ENCODE assay signal across 8 cellular contexts in genomic region chr2:171687287-171688128, GRCh38. TPM values are rescaled to one million over a fixed set of nuclear protein-coding genes. Genes with fewer than 3 reads are reported as not detected.
A peak's percentile ranks its signal among the peaks of the same experiment; 100 is the strongest.
DNase-seq lines count a peak whose midpoint lies in the region; ATAC-seq and TF ChIP-seq lines count a peak whose summit lies in the region.

DYNC1I2 (plus strand) TSS chr2:171687469; CDS start chr2:171690156, 2,687 bp downstream.

- H3K4me2 ChIP-seq in OCI-LY3 (ENCODE audit: low read length): peak within 1 kb of the TSS; percentile 88

- ATAC-seq in GM21390 (IDR thresholded peaks at IDR 0.05; ENCODE audit: unreplicated experiment): peak; percentile 86

- H3K36me3 ChIP-seq in HUES6 (ENCODE audit: control insufficient read depth, insufficient read depth, low read length) (peaks cover 19% of the 10 kb centered on the region), OCI-LY3 (replicated peaks; ENCODE audit: low read depth, low read length) (peaks cover 5% of the 10 kb centered on the region)

- H3K4me3 Mint-ChIP-seq in endothelial cell (ENCODE audit: unreplicated experiment): peak within 1 kb of the TSS; percentile 99
- H3K4me3 Mint-ChIP-seq in mesothelial cell of epicardium: peak within 1 kb of the TSS; percentile 89

- DNase-seq in D341Med (ENCODE audit: low spot score) (peak; percentile 85), endothelial cell (ENCODE audit: low spot score) (peak; percentile 75), mesothelial cell of epicardium (ENCODE audit: low spot score in 2 of 2, unreplicated experiment in 2 of 2) (peak; percentile 61 to 80)
- DNase-seq in activated CD8-positive, alpha-beta memory T cell treated with anti-CD3 and anti-CD28 coated beads, Interleukin-2, amount 50 U/mL, for 48 hours: peak; percentile 83
- peak; percentile 55 to 65 for DNase-seq in stimulated activated CD8-positive, alpha-beta memory T cell treated with anti-CD3 and anti-CD28 coated beads, Interleukin-15, amount 100 ng/mL, for 48 hours (ENCODE audit: low read depth in 2 of 2)

- no peaks in the 10 kb centered on the region for H4K20me1 ChIP-seq in OCI-LY3 (ENCODE audit: insufficient read depth, low read length)

- peak within 1 kb of the TSS; percentile 70; the same call in 1 of the 2 replicates for H3K27ac ChIP-seq in HUES6 (ENCODE audit: low read depth, low read length)
- H3K27ac ChIP-seq in OCI-LY3 (ENCODE audit: low read length): peak within 1 kb of the TSS; percentile 59

- H3K4me3 ChIP-seq in HUES6 (ENCODE audit: low read depth, low read length): peak within 1 kb of the TSS; percentile 94
- peak within 1 kb of the TSS; percentile 92 for H3K4me3 ChIP-seq in OCI-LY3 (ENCODE audit: low read length)

- H3K9ac ChIP-seq in HUES6 (ENCODE audit: low read length): peak within 1 kb of the TSS; percentile 74
- H3K9ac ChIP-seq in OCI-LY3 (ENCODE audit: low read length): peak within 1 kb of the TSS; percentile 82

- peaks cover 4% of the 10 kb centered on the region for H3K4me1 Mint-ChIP-seq in endothelial cell (ENCODE audit: unreplicated experiment)
- H3K4me1 Mint-ChIP-seq in mesothelial cell of epicardium: peaks cover 17% of the 10 kb centered on the region

- peak within 1 kb of the TSS; percentile 98 for H3K27ac Mint-ChIP-seq in endothelial cell (ENCODE audit: unreplicated experiment)
- H3K27ac Mint-ChIP-seq in mesothelial cell of epicardium: peak within 1 kb of the TSS; percentile 98

- H2AFZ ChIP-seq in OCI-LY3 (ENCODE audit: low read depth, low read length): peak within 1 kb of the TSS; percentile 98

- H3K9me3 Mint-ChIP-seq in endothelial cell (ENCODE audit: unreplicated experiment): no peaks in the 10 kb centered on the region
- no peaks in the 10 kb centered on the region for H3K9me3 Mint-ChIP-seq in mesothelial cell of epicardium

- H3K27me3 Mint-ChIP-seq in endothelial cell (ENCODE audit: unreplicated experiment): no peaks in the 10 kb centered on the region
- H3K27me3 Mint-ChIP-seq in mesothelial cell of epicardium (ENCODE audit: low read depth): peaks cover 2% of the 10 kb centered on the region

- TF ChIP-seq CTCF in OCI-LY3 (IDR thresholded peaks at IDR 0.05; ENCODE audit: low read depth, low read length) (no peak), endothelial cell (IDR thresholded peaks at IDR 0.05; ENCODE audit: unreplicated experiment) (no peak), mesothelial cell of epicardium (IDR thresholded peaks at IDR 0.05; ENCODE audit: unreplicated experiment) (no peak)

- H3K36me3 Mint-ChIP-seq in endothelial cell (ENCODE audit: low read depth, unreplicated experiment) (peaks cover 4% of the 10 kb centered on the region), mesothelial cell of epicardium (peaks cover 2% of the 10 kb centered on the region)

- H3K79me2 ChIP-seq in OCI-LY3 (ENCODE audit: low read length): peaks cover 19% of the 10 kb centered on the region

- H3K27me3 ChIP-seq in HUES6 (ENCODE audit: control insufficient read depth, insufficient read depth, low read length) (no peaks in the 10 kb centered on the region), OCI-LY3 (ENCODE audit: low read depth, low read length) (0 out of 2 replicates have a peak, but pooled peaks cover 3% of the 10 kb centered on the region)

- H3K4me1 ChIP-seq in HUES6 (ENCODE audit: control insufficient read depth, insufficient read depth, low read length): peaks cover 7% of the 10 kb centered on the region
- H3K4me1 ChIP-seq in OCI-LY3 (ENCODE audit: low read length): peaks cover 8% of the 10 kb centered on the region

- H3K9me3 ChIP-seq in HUES6 (ENCODE audit: control insufficient read depth, insufficient read depth, low read depth, low read length) (no peaks in the 10 kb centered on the region), OCI-LY3 (ENCODE audit: insufficient read depth, low read length) (no peaks in the 10 kb centered on the region)

RNA-seq across cellular contexts. Expression of gene DYNC1I2, which starts in this region (rescaled TPM):
- total RNA-seq in endothelial cell (ENCODE audit: unreplicated experiment) (121 TPM), mesothelial cell of epicardium (111 to 112 TPM (median 112 TPM) in 3 replicates)

Comparison
In these comparisons a context has a peak if more than half of its experiments do, and no peak if none do; other contexts are left out.
1. Peak in every context shown above with its lines: DNase-seq, ATAC-seq, H3K4me3 ChIP-seq and H3K27ac ChIP-seq.